In genomic region chr4:152967942-152968341, GRCh38 we compare ENCODE assay signal across 24 cellular contexts. TPM values are rescaled to one million over a fixed set of nuclear protein-coding genes. Genes with fewer than 3 reads are reported as not detected.
DNase-seq lines count a peak whose midpoint lies in the region; TF ChIP-seq lines count a peak whose summit lies in the region.
"Had no signal": no experiment of that assay in that cellular context is flagged by ENCODE, and none has a peak within 500 bp of the region (broad histone marks: within the 10 kb centered on the region; RNA-seq: fewer than 3 reads in every experiment).

No MANE protein-coding gene starts in this region.

- H3K27me3 ChIP-seq in mammary epithelial cell (ENCODE audit: insufficient read depth, low read length) = no peaks in the 10 kb centered on the region
- H3K27me3 ChIP-seq in trophoblast cell (ENCODE audit: insufficient read depth, low read length) = no peaks in the 10 kb centered on the region
- H3K27me3 ChIP-seq: MG63 had no signal

- no peak for TF ChIP-seq CTCF in MCF 10A (IDR thresholded peaks at IDR 0.05; ENCODE audit: unreplicated experiment)
- no peak for TF ChIP-seq CTCF in mammary epithelial cell (conservative IDR thresholded peaks at IDR 0.05 in 1 of 2, IDR thresholded peaks at IDR 0.05 in 1 of 2; ENCODE audit: extremely low read depth in 1 of 2, insufficient read depth in 1 of 2, low read depth in 1 of 2, low read length in 2 of 2)
- no peak for TF ChIP-seq CTCF in glutamatergic neuron (IDR thresholded peaks at IDR 0.05; ENCODE audit: partially characterized antibody, unreplicated experiment)
- no peak for TF ChIP-seq CTCF in osteocyte (IDR thresholded peaks at IDR 0.05)
- no peak for TF ChIP-seq CTCF in CD14-positive monocyte (IDR thresholded peaks at IDR 0.05)

- no peak overlapping the region for H4K8ac ChIP-seq in trophoblast cell (ENCODE audit: low read depth, low read length)

- H3K36me3 ChIP-seq in mammary epithelial cell (ENCODE audit: insufficient read depth, low read length) (peaks cover 19% of the 10 kb centered on the region), trophoblast cell (ENCODE audit: control insufficient read depth in 1 of 2, insufficient read depth in 2 of 2, low read length in 2 of 2) (peaks cover 18 to 33% of the 10 kb centered on the region in 2 experiments)
- H3K36me3 ChIP-seq: MG63 had no signal

- POLR2A ChIA-PET in MCF 10A (lab: Yijun Ruan, JAX) = interaction anchor here (0.9 to 6.3 kb wide), 7 partner anchors 8 to 130 kb away, joined by 3 to 53 read pairs (median 6); partner anchors contain the start of gene FHDC1

- H3K27ac Mint-ChIP-seq in MCF 10A (ENCODE audit: low read depth, unreplicated experiment) (peak overlapping the region; percentile 92), glutamatergic neuron (ENCODE audit: unreplicated experiment) (peak overlapping the region; percentile 12), osteocyte (ENCODE audit: unreplicated experiment) (peak overlapping the region; percentile 93), CD14-positive monocyte (no peak overlapping the region)
- H3K27ac Mint-ChIP-seq: CD8-positive, alpha-beta memory T cell; IgD-negative memory B cell had no signal

- H3K79me2 ChIP-seq in mammary epithelial cell (ENCODE audit: insufficient read depth, low read length) (no peaks in the 10 kb centered on the region), trophoblast cell (ENCODE audit: control insufficient read depth, insufficient read depth, low read length, poor library complexity) (no peaks in the 10 kb centered on the region)

- H4K12ac ChIP-seq in trophoblast cell (ENCODE audit: low read depth, low read length) = no peak overlapping the region

- no peak overlapping the region for H2AK5ac ChIP-seq in trophoblast cell (ENCODE audit: low read length)

- CTCF ChIA-PET in MCF 10A (lab: Yijun Ruan, JAX) = interaction anchor here (0.7 to 1.0 kb wide), 3 partner anchors 27 to 122 kb away, joined by 3 to 6 read pairs (median 3); no protein-coding TSS in a partner anchor
- CTCF ChIA-PET in mammary epithelial cell (lab: Charles Lee; ENCODE audit: low non-redundant PET) = no interaction called here

- no peak overlapping the region for H3K18ac ChIP-seq in trophoblast cell (ENCODE audit: low read length)

- no peak overlapping the region for H4K91ac ChIP-seq in trophoblast cell (ENCODE audit: low read depth, low read length)

- no peak overlapping the region for H3K27ac ChIP-seq in mammary epithelial cell (ENCODE audit: insufficient read depth, low read depth, low read length)
- H3K27ac ChIP-seq in trophoblast cell (ENCODE audit: low read depth, low read length) = no peak overlapping the region
- H3K27ac ChIP-seq: 22Rv1 had no signal

- DNase-seq in MCF 10A (ENCODE audit: unreplicated experiment) (no peak), mammary epithelial cell (no peak), glutamatergic neuron (no peak), osteocyte (ENCODE audit: extremely low spot score, unreplicated experiment) (no peak), trophoblast cell (no peak), NCI-H1105 (lab: John Stamatoyannopoulos, UW) (no peak), CD14-positive monocyte (ENCODE audit: low spot score) (no peak), NCI-H774 (lab: John Stamatoyannopoulos, UW) (no peak)
- DNase-seq: ACHN; C1 segment of cervical spinal cord; Calu3; CD8-positive, alpha-beta memory T cell; DMS153; GOT3; Karpas-422; MG63; NCI-H1092; NCI-H1436 treated with DMSO at 0.1 percent for 48 hours; NCI-H1930; NCI-H510A; NCI-H748 treated with DMSO at 0.1 percent for 48 hours; NK-92 treated with Interleukin-12 subunit alpha and Interleukin-12 subunit beta, amount 100 ng/mL, for 24 hours had no signal

- no peak overlapping the region for H2BK120ac ChIP-seq in trophoblast cell (ENCODE audit: insufficient read depth, low read length, poor library complexity)

- H3K9me3 Mint-ChIP-seq in MCF 10A (ENCODE audit: unreplicated experiment) (no peaks in the 10 kb centered on the region), glutamatergic neuron (ENCODE audit: unreplicated experiment) (peaks cover 1% of the 10 kb centered on the region), osteocyte (ENCODE audit: unreplicated experiment) (no peaks in the 10 kb centered on the region), CD14-positive monocyte (peaks cover 0 to 2% (median 0%) of the 10 kb centered on the region in 7 donors)
- H3K9me3 Mint-ChIP-seq: CD8-positive, alpha-beta memory T cell; IgD-negative memory B cell had no signal

- no peak overlapping the region for H3K23ac ChIP-seq in trophoblast cell (ENCODE audit: low read length)

- H3K14ac ChIP-seq in trophoblast cell (ENCODE audit: low read length) = no peak overlapping the region

- H3K9ac ChIP-seq in mammary epithelial cell (ENCODE audit: insufficient read depth, low read length) (no peak overlapping the region), trophoblast cell (ENCODE audit: low read length) (no peak overlapping the region)

- H3K27me3 Mint-ChIP-seq in MCF 10A (ENCODE audit: insufficient read depth, unreplicated experiment) = no peaks in the 10 kb centered on the region
- H3K27me3 Mint-ChIP-seq in glutamatergic neuron (ENCODE audit: unreplicated experiment) = no peaks in the 10 kb centered on the region
- H3K27me3 Mint-ChIP-seq in osteocyte (ENCODE audit: unreplicated experiment) = no peaks in the 10 kb centered on the region
- peaks cover 0 to 8% (median 2%) of the 10 kb centered on the region in 3 donors for H3K27me3 Mint-ChIP-seq in CD14-positive monocyte (ENCODE audit: low read depth in 3 of 3)

- no peak overlapping the region for H2BK5ac ChIP-seq in trophoblast cell (ENCODE audit: low read depth, low read length, poor library complexity)

- 75% methylated on average over 4 of the region's 4 CpGs for WGBS in mammary epithelial cell (ENCODE audit: low coverage, missing lambda C conversion rate)
- WGBS in trophoblast cell (ENCODE audit: extremely low coverage, insufficient coverage, insufficient read length) = no CpG with 5 or more reads among the region's 4 CpGs

- peaks cover 4% of the 10 kb centered on the region for H3K79me1 ChIP-seq in trophoblast cell (ENCODE audit: low read length)

- H4K20me1 ChIP-seq in mammary epithelial cell (ENCODE audit: insufficient read depth, low read length) = no peaks in the 10 kb centered on the region

- intact Hi-C loops in MCF 10A (cut with micrococcal nuclease) (no loop called here), mammary epithelial cell (cut with micrococcal nuclease) (no loop called here), CD14-positive monocyte (cut with micrococcal nuclease) (no loop called here)

- H3K9me3 ChIP-seq in mammary epithelial cell (replicated peaks; ENCODE audit: insufficient read depth, low read length) = no peaks in the 10 kb centered on the region
- H3K9me3 ChIP-seq in trophoblast cell (ENCODE audit: insufficient read depth, low read depth, low read length) = no peaks in the 10 kb centered on the region
- H3K9me3 ChIP-seq: MG63 had no signal

- H3K4me3 Mint-ChIP-seq in MCF 10A (ENCODE audit: unreplicated experiment) = no peak overlapping the region
- H3K4me3 Mint-ChIP-seq in glutamatergic neuron (ENCODE audit: unreplicated experiment) = no peak overlapping the region
- no peak overlapping the region for H3K4me3 Mint-ChIP-seq in osteocyte (ENCODE audit: unreplicated experiment)
- H3K4me3 Mint-ChIP-seq in CD14-positive monocyte = no peak overlapping the region
- H3K4me3 Mint-ChIP-seq: CD8-positive, alpha-beta memory T cell had no signal

- in situ Hi-C loops in mammary epithelial cell (cut with MboI; ENCODE audit: low sequenced_read_pairs in 2 of 2) = no loop called here

- dilution Hi-C loops in mammary epithelial cell (cut with HindIII; ENCODE audit: low sequenced_read_pairs) = no loop called here

- H3K36me3 Mint-ChIP-seq in MCF 10A (ENCODE audit: insufficient read depth, unreplicated experiment) = peaks cover 15% of the 10 kb centered on the region
- H3K36me3 Mint-ChIP-seq in glutamatergic neuron (ENCODE audit: unreplicated experiment) = peaks cover 24% of the 10 kb centered on the region
- H3K36me3 Mint-ChIP-seq in osteocyte (ENCODE audit: unreplicated experiment) = peaks cover 45% of the 10 kb centered on the region
- H3K36me3 Mint-ChIP-seq in CD14-positive monocyte = no peaks in the 10 kb centered on the region
- H3K36me3 Mint-ChIP-seq: IgD-negative memory B cell had no signal

- H3K4me2 ChIP-seq in mammary epithelial cell (ENCODE audit: insufficient read depth, low read depth, low read length) (no peak overlapping the region), trophoblast cell (ENCODE audit: low read length) (no peak overlapping the region)

- H3K4me1 Mint-ChIP-seq in MCF 10A (ENCODE audit: insufficient read depth, unreplicated experiment) = peaks cover 28% of the 10 kb centered on the region
- no peaks in the 10 kb centered on the region for H3K4me1 Mint-ChIP-seq in glutamatergic neuron (ENCODE audit: low read depth, unreplicated experiment)
- peaks cover 64% of the 10 kb centered on the region for H3K4me1 Mint-ChIP-seq in osteocyte (ENCODE audit: unreplicated experiment)
- no peaks in the 10 kb centered on the region for H3K4me1 Mint-ChIP-seq in CD14-positive monocyte
- H3K4me1 Mint-ChIP-seq: CD8-positive, alpha-beta memory T cell had no signal

- H2BK12ac ChIP-seq in trophoblast cell (ENCODE audit: low read length) = no peak overlapping the region

- H3K4ac ChIP-seq in trophoblast cell (ENCODE audit: low read depth, low read length) = no peak overlapping the region

- no peak overlapping the region for H2AFZ ChIP-seq in mammary epithelial cell (ENCODE audit: low read depth, low read length)
- H2AFZ ChIP-seq in trophoblast cell (ENCODE audit: insufficient read depth, low read length, poor library complexity) = no peak overlapping the region

- H3K4me1 ChIP-seq in mammary epithelial cell (ENCODE audit: insufficient read depth, low read length) = peaks cover 44% of the 10 kb centered on the region
- peaks cover 6 to 16% of the 10 kb centered on the region in 2 experiments for H3K4me1 ChIP-seq in trophoblast cell (ENCODE audit: control insufficient read depth in 1 of 2, insufficient read depth in 2 of 2, low read length in 2 of 2)

- no TSS peak for BruUV-seq in MCF 10A (replicated peaks; lab: Mats Ljungman, UMichigan)
- BruUV-seq in mammary epithelial cell (replicated peaks; lab: Mats Ljungman, UMichigan) = no TSS peak

- H3K4me3 ChIP-seq in mammary epithelial cell (replicated peaks in 1 of 3; ENCODE audit: insufficient read depth in 1 of 3, low read depth in 2 of 3, low read length in 3 of 3) (no peak overlapping the region), trophoblast cell (ENCODE audit: low read depth, low read length) (no peak overlapping the region)
- H3K4me3 ChIP-seq: MG63 had no signal

RNA-seq across cellular contexts. Expression of gene FHDC1, which starts 31.8 kb away (rescaled TPM):
- 2.0 and 2.7 TPM in 2 replicates for total RNA-seq in MCF 10A (2022)
- 10 to 100 TPM; 13.3 to 29.3 TPM for total RNA-seq in mammary epithelial cell
- polyA plus RNA-seq in mammary epithelial cell = 2.1 TPM
- 5.4 TPM for polyA minus RNA-seq in mammary epithelial cell
- 42.0 TPM for total RNA-seq in glutamatergic neuron (ENCODE audit: unreplicated experiment)
- total RNA-seq in osteocyte = 22.1 and 22.3 TPM in 2 replicates
- polyA plus RNA-seq in trophoblast cell (2013) = 107 and 115 TPM in 2 replicates
- polyA plus RNA-seq in CD14-positive monocyte = not detected
- polyA plus RNA-seq: CD8-positive, alpha-beta memory T cell had no signal

Comparison
In these comparisons a context has a peak if more than half of its experiments do, and no peak if none do; other contexts are left out.
1. H3K27ac Mint-ChIP-seq: peak in MCF 10A (single experiment), glutamatergic neuron (single experiment) and osteocyte (single experiment); none in CD14-positive monocyte (0 of 7).